Comparison of ENCODE assay signal across 8 cellular contexts in the genomic region with DNA sequence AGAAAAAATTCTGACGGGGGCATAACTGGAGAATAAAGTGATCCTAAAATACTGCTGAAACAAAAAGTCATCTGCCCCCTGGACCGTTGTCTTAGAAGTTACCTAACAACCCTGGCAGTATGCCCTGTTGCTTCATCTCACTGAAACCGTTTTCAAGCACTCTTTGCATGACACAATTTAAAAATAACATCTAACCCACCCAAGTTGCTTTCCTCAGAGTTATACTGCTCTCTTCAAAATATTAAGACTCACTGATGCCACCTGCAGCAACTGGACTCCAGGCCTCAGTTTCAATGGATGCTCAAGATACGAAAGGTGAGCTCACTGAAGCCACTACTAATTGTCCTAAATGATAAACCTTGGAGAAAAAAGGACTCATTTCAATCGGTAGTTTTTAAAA. TPM values are rescaled to one million over a fixed set of nuclear protein-coding genes. Genes with fewer than 3 reads are reported as not detected.
A peak's percentile ranks its signal among the peaks of the same experiment; 100 is the strongest.
DNase-seq lines count a peak whose midpoint lies in the region; ATAC-seq and TF ChIP-seq lines count a peak whose summit lies in the region.

No MANE protein-coding gene starts in this region.

- intact Hi-C loops in posterior vena cava (cut with DNase I): no loop called here

- 74% methylated on average over 3 of the region's 5 CpGs for WGBS in mesenchymal stem cell

- H3K23ac ChIP-seq in mesenchymal stem cell (ENCODE audit: low read length in 2 of 2): no peak overlapping the region

- H2AFZ ChIP-seq in mesenchymal stem cell (ENCODE audit: low read depth, low read length): no peak overlapping the region

- H3K4me3 ChIP-seq in mesenchymal stem cell (ENCODE audit: insufficient read depth in 1 of 2, low read depth in 1 of 2, low read length in 2 of 2): no peak overlapping the region

- H3K14ac ChIP-seq in mesenchymal stem cell (ENCODE audit: low read length in 2 of 2): no peak overlapping the region

- H3K18ac ChIP-seq in mesenchymal stem cell (ENCODE audit: low read depth in 1 of 2, low read length in 2 of 2): no peak overlapping the region

- peaks cover 5% of the 10 kb centered on the region in 2 experiments for H3K36me3 ChIP-seq in mesenchymal stem cell (ENCODE audit: control insufficient read depth in 1 of 2, insufficient read depth in 2 of 2, low read depth in 1 of 2, low read length in 2 of 2)

- no peak overlapping the region for H2BK5ac ChIP-seq in mesenchymal stem cell (ENCODE audit: low read depth, low read length, poor library complexity, severe bottlenecking)

- H3K9me3 ChIP-seq in mesenchymal stem cell (ENCODE audit: control insufficient read depth, low read length): no peaks in the 10 kb centered on the region

- peaks cover 5% of the 10 kb centered on the region for H3K79me1 ChIP-seq in mesenchymal stem cell (replicated peaks; ENCODE audit: low read length, poor library complexity, severe bottlenecking)

- H4K8ac ChIP-seq in mesenchymal stem cell (ENCODE audit: low read length): no peak overlapping the region

- no peak overlapping the region for H4K91ac ChIP-seq in mesenchymal stem cell (ENCODE audit: low read length)

- H3K4me1 ChIP-seq in mesenchymal stem cell (ENCODE audit: control insufficient read depth, insufficient read depth, low read depth, low read length): no peaks in the 10 kb centered on the region

- H3K4ac ChIP-seq in mesenchymal stem cell (ENCODE audit: low read depth in 1 of 2, low read length in 2 of 2): no peak overlapping the region

- H2BK12ac ChIP-seq in mesenchymal stem cell (ENCODE audit: low read length in 2 of 2): no peak overlapping the region

- ATAC-seq in HG02763 (IDR thresholded peaks at IDR 0.05; ENCODE audit: unreplicated experiment): peak; percentile 73

- no peak overlapping the region for H2AK5ac ChIP-seq in mesenchymal stem cell (ENCODE audit: low read length, severe bottlenecking)

- H3K27me3 ChIP-seq in mesenchymal stem cell (ENCODE audit: control insufficient read depth in 1 of 2, insufficient read depth in 1 of 2, low read length in 2 of 2): no peaks in the 10 kb centered on the region

- no peak overlapping the region for H2BK15ac ChIP-seq in mesenchymal stem cell (ENCODE audit: low read depth, poor library complexity, severe bottlenecking)

- no peak overlapping the region for H3K9ac ChIP-seq in mesenchymal stem cell (ENCODE audit: low read length)

- no peak for TF ChIP-seq CTCF in GM13977 (IDR thresholded peaks at IDR 0.05; ENCODE audit: extremely low read depth, insufficient read depth, missing control alignments)

- no peak overlapping the region for H2BK120ac ChIP-seq in mesenchymal stem cell (ENCODE audit: low read depth, low read length)

- in situ Hi-C loops in GM13977 (cut with MboI; ENCODE audit: low pct_unique_long_range_greater_than_20kb, low sequenced_read_pairs, unreplicated experiment): no loop called here

- H3K4me2 ChIP-seq in mesenchymal stem cell (ENCODE audit: low read length, poor library complexity, severe bottlenecking): no peak overlapping the region

- DNase-seq in GM13977 (ENCODE audit: low spot score) (peak; percentile 13), SIG-M5 (lab: John Stamatoyannopoulos, UW) (peak; percentile 38), mesenchymal stem cell (peak; percentile 64), occipital lobe (lab: John Stamatoyannopoulos, UW) (no peak), posterior vena cava (ENCODE audit: low spot score) (no peak), NCI-H2081 (lab: John Stamatoyannopoulos, UW) (no peak), NCI-H2081 treated with DMSO at 0.1 percent for 48 hours (lab: John Stamatoyannopoulos, UW) (no peak)

- H3K27ac ChIP-seq in mesenchymal stem cell (ENCODE audit: low read length, poor library complexity, severe bottlenecking): no peak overlapping the region

RNA-seq across cellular contexts. Expression of a gene that starts 57.4 kb away (rescaled TPM):
- polyA plus RNA-seq in mesenchymal stem cell (2013, experiment 1 of 2): 14.4 TPM
- polyA plus RNA-seq in mesenchymal stem cell (2013, experiment 2 of 2): 14.4 TPM
- 11.1 TPM for total RNA-seq in occipital lobe
- 10 to 100 TPM; 19.1 to 24.9 TPM for total RNA-seq in posterior vena cava

Comparison
In these comparisons a context has a peak if more than half of its experiments do, and no peak if none do; other contexts are left out.
1. DNase-seq: peak in GM13977 (single experiment), SIG-M5 (single experiment) and mesenchymal stem cell (single experiment); none in occipital lobe (single experiment), posterior vena cava (single experiment), NCI-H2081 (0 of 2) and NCI-H2081 treated with DMSO at 0.1 percent for 48 hours (single experiment).